1 cellular context compared by ENCODE assay signal in the genomic region with DNA sequence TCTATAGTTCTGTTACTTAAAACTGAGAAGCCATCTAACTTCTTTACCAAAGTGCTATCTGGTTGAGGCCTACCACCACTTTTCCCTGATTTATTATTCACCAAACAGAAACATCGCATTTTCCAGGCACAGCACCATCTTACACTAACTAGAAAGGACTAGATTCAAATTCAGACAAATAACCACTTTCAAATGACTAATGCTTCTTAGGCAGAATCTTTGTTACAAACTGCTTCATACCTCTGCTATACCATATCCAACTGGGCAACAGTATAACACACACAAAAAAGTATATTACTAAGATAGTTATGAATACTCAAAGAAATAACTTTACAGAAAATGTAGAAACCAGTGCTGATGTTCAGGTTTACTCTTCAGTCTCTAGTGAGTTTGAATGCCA.
TF ChIP-seq lines count a peak whose summit lies in the region.

No MANE protein-coding gene starts in this region.

TF ChIP-seq in HepG2, 621 proteins besides CTCF, POLR2A, EP300 and RAD21:
- TF ChIP-seq, protein P1, sequence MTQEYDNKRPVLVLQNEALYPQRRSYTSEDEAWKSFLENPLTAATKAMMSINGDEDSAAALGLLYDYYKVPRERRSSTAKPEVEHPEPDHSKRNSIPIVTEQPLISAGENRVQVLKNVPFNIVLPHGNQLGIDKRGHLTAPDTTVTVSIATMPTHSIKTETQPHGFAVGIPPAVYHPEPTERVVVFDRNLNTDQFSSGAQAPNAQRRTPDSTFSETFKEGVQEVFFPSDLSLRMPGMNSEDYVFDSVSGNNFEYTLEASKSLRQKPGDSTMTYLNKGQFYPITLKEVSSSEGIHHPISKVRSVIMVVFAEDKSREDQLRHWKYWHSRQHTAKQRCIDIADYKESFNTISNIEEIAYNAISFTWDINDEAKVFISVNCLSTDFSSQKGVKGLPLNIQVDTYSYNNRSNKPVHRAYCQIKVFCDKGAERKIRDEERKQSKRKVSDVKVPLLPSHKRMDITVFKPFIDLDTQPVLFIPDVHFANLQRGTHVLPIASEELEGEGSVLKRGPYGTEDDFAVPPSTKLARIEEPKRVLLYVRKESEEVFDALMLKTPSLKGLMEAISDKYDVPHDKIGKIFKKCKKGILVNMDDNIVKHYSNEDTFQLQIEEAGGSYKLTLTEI (CRISPR knock-in tag; conservative IDR thresholded peaks at IDR 0.05): no peak
- TF ChIP-seq RNF2 (conservative IDR thresholded peaks at IDR 0.05; ENCODE audit: low read depth): no peak
- no peak for TF ChIP-seq FOSL2 (CRISPR knock-in tag; IDR thresholded peaks at IDR 0.05)
- TF ChIP-seq KDM1A (CRISPR knock-in tag; IDR thresholded peaks at IDR 0.05): no peak
- TF ChIP-seq STAT5B (CRISPR knock-in tag; IDR thresholded peaks at IDR 0.05): no peak
- TF ChIP-seq ZFYVE20 (CRISPR knock-in tag; IDR thresholded peaks at IDR 0.05; ENCODE audit: borderline replicate concordance, low read depth): no peak
- TF ChIP-seq SYNCRIP (IDR thresholded peaks at IDR 0.05; ENCODE audit: insufficient read depth, low read depth, low read length): no peak
- TF ChIP-seq, protein P2, sequence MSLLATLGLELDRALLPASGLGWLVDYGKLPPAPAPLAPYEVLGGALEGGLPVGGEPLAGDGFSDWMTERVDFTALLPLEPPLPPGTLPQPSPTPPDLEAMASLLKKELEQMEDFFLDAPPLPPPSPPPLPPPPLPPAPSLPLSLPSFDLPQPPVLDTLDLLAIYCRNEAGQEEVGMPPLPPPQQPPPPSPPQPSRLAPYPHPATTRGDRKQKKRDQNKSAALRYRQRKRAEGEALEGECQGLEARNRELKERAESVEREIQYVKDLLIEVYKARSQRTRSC (CRISPR knock-in tag; IDR thresholded peaks at IDR 0.05; ENCODE audit: low read depth): no peak
- TF ChIP-seq, protein P3, sequence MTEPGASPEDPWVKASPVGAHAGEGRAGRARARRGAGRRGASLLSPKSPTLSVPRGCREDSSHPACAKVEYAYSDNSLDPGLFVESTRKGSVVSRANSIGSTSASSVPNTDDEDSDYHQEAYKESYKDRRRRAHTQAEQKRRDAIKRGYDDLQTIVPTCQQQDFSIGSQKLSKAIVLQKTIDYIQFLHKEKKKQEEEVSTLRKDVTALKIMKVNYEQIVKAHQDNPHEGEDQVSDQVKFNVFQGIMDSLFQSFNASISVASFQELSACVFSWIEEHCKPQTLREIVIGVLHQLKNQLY (CRISPR knock-in tag; IDR thresholded peaks at IDR 0.05): no peak
- TF ChIP-seq, protein P4, sequence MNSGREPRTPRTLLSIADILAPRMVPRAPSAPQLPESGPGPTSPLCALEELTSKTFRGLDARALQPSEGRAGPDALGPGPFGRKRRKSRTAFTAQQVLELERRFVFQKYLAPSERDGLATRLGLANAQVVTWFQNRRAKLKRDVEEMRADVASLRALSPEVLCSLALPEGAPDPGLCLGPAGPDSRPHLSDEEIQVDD (CRISPR knock-in tag; IDR thresholded peaks at IDR 0.05; ENCODE audit: borderline replicate concordance): no peak
- no peak for TF ChIP-seq NKX3-1 (CRISPR knock-in tag; IDR thresholded peaks at IDR 0.05)
- TF ChIP-seq CBX2 (IDR thresholded peaks at IDR 0.05; ENCODE audit: low read depth, low read length): no peak
- TF ChIP-seq CBX2 (CRISPR knock-in tag; IDR thresholded peaks at IDR 0.05; ENCODE audit: low read depth): no peak
